Comparison of ENCODE assay signal across 8 cellular contexts in genomic region chr1:71080782-71081696, GRCh38. TPM values are rescaled to one million over a fixed set of nuclear protein-coding genes. Genes with fewer than 3 reads are reported as not detected.
A peak's percentile ranks its signal among the peaks of the same experiment; 100 is the strongest.
DNase-seq lines count a peak whose midpoint lies in the region; ATAC-seq and TF ChIP-seq lines count a peak whose summit lies in the region.

ZRANB2 (minus strand) TSS chr1:71081035; CDS start chr1:71080995, 40 bp downstream.

- peak within 1 kb of the TSS; percentile 99 for H3K27ac ChIP-seq in C4-2B
- peak within 1 kb of the TSS; percentile 58 to 89 for H3K27ac ChIP-seq in liver (ENCODE audit: low read depth in 1 of 2, low read length in 2 of 2)

- peak; percentile 97 for ATAC-seq in GM19351 (IDR thresholded peaks at IDR 0.05; ENCODE audit: unreplicated experiment)
- peak; percentile 100 for ATAC-seq in HG03558 (IDR thresholded peaks at IDR 0.05; ENCODE audit: extremely low read depth, unreplicated experiment)

- peak within 1 kb of the TSS; percentile 94 to 96 for H3K9ac ChIP-seq in liver (ENCODE audit: low read depth in 1 of 2, low read length in 2 of 2)

- H3K4me3 ChIP-seq in liver (ENCODE audit: low read depth in 1 of 3, low read length in 3 of 3): peak within 1 kb of the TSS; percentile 83 to 96 (median 94)

- peaks cover 0 to 7% (median 0%) of the 10 kb centered on the region in 4 donors for H3K27me3 ChIP-seq in liver (ENCODE audit: control insufficient read depth in 4 of 4, insufficient read depth in 4 of 4, low read length in 3 of 4)

- H3K36me3 ChIP-seq in liver (ENCODE audit: control insufficient read depth in 4 of 4, insufficient read depth in 3 of 4, low read depth in 1 of 4, low read length in 3 of 4): peaks cover 0 to 20% (median 16%) of the 10 kb centered on the region in 4 donors

- no peaks in the 10 kb centered on the region for H3K9me3 ChIP-seq in liver (ENCODE audit: control insufficient read depth in 4 of 4, low read length in 3 of 4)

- peaks cover 2 to 18% (median 9%) of the 10 kb centered on the region in 4 donors for H3K4me1 ChIP-seq in liver (ENCODE audit: control insufficient read depth in 4 of 4, insufficient read depth in 4 of 4, low read length in 3 of 4)

- peak in 1 of 2 donors; percentile 34 for TF ChIP-seq RAD21 in liver (IDR thresholded peaks at IDR 0.05)

- TF ChIP-seq CTCF in C4-2B (conservative IDR thresholded peaks at IDR 0.05) (peak; percentile 83), liver (IDR thresholded peaks at IDR 0.05; ENCODE audit: low read depth, low read length, missing input control) (peak; percentile 55)

- DNase-seq in NCI-H748 treated with DMSO at 0.1 percent for 48 hours (lab: John Stamatoyannopoulos, UW) (peak; percentile 94), dermis microvascular lymphatic vessel endothelial cell (ENCODE audit: low read depth in 2 of 2) (peak; percentile 91 to 95)
- peak; percentile 89 to 90 for DNase-seq in activated CD4-positive, alpha-beta T cell treated with anti-CD3 and anti-CD28 coated beads, Interleukin-2, amount 50 U/mL, for 4 hours
- peak; percentile 83 to 91 for DNase-seq in stimulated activated CD4-positive, alpha-beta T cell treated with anti-CD3 and anti-CD28 coated beads, Interleukin-4, amount 100 ng/mL, for 4 hours

- WGBS in liver: under 1% methylated on average over 31 of the region's 31 CpGs

TF ChIP-seq in liver, 16 proteins besides CTCF, POLR2A, EP300 and RAD21:
- TF ChIP-seq GABPA (IDR thresholded peaks at IDR 0.05 in 1 of 2, conservative IDR thresholded peaks at IDR 0.05 in 1 of 2) (peak; percentile 89 to 95), REST (IDR thresholded peaks at IDR 0.05) (peak; percentile 38), JUND (IDR thresholded peaks at IDR 0.05) (peak; percentile 57 to 65), HNF4A (conservative IDR thresholded peaks at IDR 0.05) (peak; percentile 5 to 56), NR2F2 (IDR thresholded peaks at IDR 0.05) (peak; percentile 49), MAX (IDR thresholded peaks at IDR 0.05) (peak; percentile 63), FOXA1 (IDR thresholded peaks at IDR 0.05) (peak; percentile 8), HNF4G (IDR thresholded peaks at IDR 0.05) (peak; percentile 38), YY1 (IDR thresholded peaks at IDR 0.05) (peak; percentile 97), ATF3 (IDR thresholded peaks at IDR 0.05) (peak; percentile 71), ZBTB33 (IDR thresholded peaks at IDR 0.05) (peak; percentile 60), TAF1 (conservative IDR thresholded peaks at IDR 0.05) (peak; percentile 34), SP1 (IDR thresholded peaks at IDR 0.05) (peak; percentile 66), RXRA (IDR thresholded peaks at IDR 0.05) (peak; percentile 58 to 83), EGR1 (IDR thresholded peaks at IDR 0.05; ENCODE audit: low read depth in 2 of 2) (peak; percentile 78 to 80), FOXA2 (IDR thresholded peaks at IDR 0.05) (no peak)

RNA-seq across cellular contexts. Expression of gene ZRANB2, which starts in this region (rescaled TPM):
- total RNA-seq in dermis microvascular lymphatic vessel endothelial cell: 20.4 and 23.1 TPM in 2 replicates
- total RNA-seq in liver: 10 to 100 TPM; 23.3 to 37.0 TPM
- polyA plus RNA-seq in liver: 10 to 100 TPM; 12.7 to 44.3 TPM

Comparison
In these comparisons a context has a peak if more than half of its experiments do, and no peak if none do; other contexts are left out.
1. Peak in every context shown above with its lines: DNase-seq, ATAC-seq, H3K4me3 ChIP-seq and H3K27ac ChIP-seq.